ENCODE assay signal across 16 cellular contexts in genomic region chr2:61948661-61949457, GRCh38. TPM values are rescaled to one million over a fixed set of nuclear protein-coding genes. Genes with fewer than 3 reads are reported as not detected.
DNase-seq lines count a peak whose midpoint lies in the region; FAIRE-seq and TF ChIP-seq lines count a peak whose summit lies in the region.
"Had no signal": no experiment of that assay in that cellular context is flagged by ENCODE, and none has a peak within 500 bp of the region (broad histone marks: within the 10 kb centered on the region; RNA-seq: fewer than 3 reads in every experiment).

No MANE protein-coding gene starts in this region.

- no peaks in the 10 kb centered on the region for H3K4me1 ChIP-seq in A673 (ENCODE audit: insufficient read depth, low read length, poor library complexity, severe bottlenecking)
- H3K4me1 ChIP-seq in HAP-1 = peaks cover 40% of the 10 kb centered on the region

- peaks cover 19% of the 10 kb centered on the region for H3K36me3 Mint-ChIP-seq in nephron (ENCODE audit: low read depth)

- H3K27me3 ChIP-seq in A673 (replicated peaks; ENCODE audit: insufficient read depth, low read depth, low read length, poor library complexity) (no peaks in the 10 kb centered on the region), HAP-1 (ENCODE audit: low read depth) (no peaks in the 10 kb centered on the region)

- no peak overlapping the region for H3K27ac ChIP-seq in A673 (ENCODE audit: low read depth, low read length, poor library complexity, severe bottlenecking)
- peak overlapping the region; percentile 64 to 80 for H3K27ac ChIP-seq in coronary artery

- FAIRE-seq in frontal cortex (lab: Jason Lieb, UNC) = no peak
- FAIRE-seq: islet of Langerhans had no signal

- no peaks in the 10 kb centered on the region for H3K36me3 ChIP-seq in A673 (ENCODE audit: insufficient read depth, low read length, poor library complexity, severe bottlenecking)
- no peaks in the 10 kb centered on the region for H3K36me3 ChIP-seq in HAP-1 (replicated peaks)

- TF ChIP-seq CTCF in A673 (conservative IDR thresholded peaks at IDR 0.05; ENCODE audit: low read depth, low read length) = no peak
- no peak for TF ChIP-seq CTCF in coronary artery (IDR thresholded peaks at IDR 0.05)
- no peak for TF ChIP-seq CTCF in nephron (IDR thresholded peaks at IDR 0.05; ENCODE audit: unreplicated experiment in 3 of 3)
- TF ChIP-seq CTCF in GM20000 (IDR thresholded peaks at IDR 0.05; ENCODE audit: extremely low read depth, missing control alignments) = no peak

- no TSS peak for BruUV-seq in A673 (replicated peaks; lab: Mats Ljungman, UMichigan)

- peaks cover 44% of the 10 kb centered on the region for H3K4me1 Mint-ChIP-seq in nephron

- in situ Hi-C loops in HAP-1 (cut with MboI; ENCODE audit: low sequenced_read_pairs) = no loop called here

- H3K9me3 ChIP-seq in A673 (ENCODE audit: low read depth, low read length, poor library complexity, severe bottlenecking) = no peaks in the 10 kb centered on the region
- peaks cover 6% of the 10 kb centered on the region for H3K9me3 ChIP-seq in HAP-1

- H3K4me3 Mint-ChIP-seq in nephron = no peak overlapping the region
- H3K4me3 Mint-ChIP-seq: stimulated activated naive CD8-positive, alpha-beta T cell treated with anti-CD3 and anti-CD28 coated beads, Interleukin-15, Interleukin-2, amounts not matched to agents 100 ng/mL and 50 ng/mL, for 24 hours; T-helper 17 cell had no signal

- no peaks in the 10 kb centered on the region for H3K27me3 Mint-ChIP-seq in nephron (ENCODE audit: low read depth)
- H3K27me3 Mint-ChIP-seq: stimulated activated naive CD8-positive, alpha-beta T cell treated with anti-CD3 and anti-CD28 coated beads, Interleukin-15, Interleukin-2, amounts not matched to agents 100 ng/mL and 50 ng/mL, for 24 hours; T-helper 17 cell had no signal

- H3K4me3 ChIP-seq in A673 (ENCODE audit: low read depth, low read length, poor library complexity, severe bottlenecking) (no peak overlapping the region), HAP-1 (no peak overlapping the region), coronary artery (no peak overlapping the region)

- peak overlapping the region; percentile 41 to 69 (median 62) for H3K27ac Mint-ChIP-seq in nephron
- H3K27ac Mint-ChIP-seq: stimulated activated naive CD8-positive, alpha-beta T cell treated with anti-CD3 and anti-CD28 coated beads, Interleukin-15, Interleukin-2, amounts not matched to agents 100 ng/mL and 50 ng/mL, for 24 hours; T-helper 17 cell had no signal

- intact Hi-C loops in A673 (cut with micrococcal nuclease; ENCODE audit: unreplicated experiment) = no loop called here

- POLR2A ChIA-PET in A673 (lab: Charles Lee; ENCODE audit: low non-redundant PET) = no interaction called here

- peaks cover 7% of the 10 kb centered on the region for H3K9me3 Mint-ChIP-seq in nephron

- DNase-seq in A673 (ENCODE audit: low spot score) = peak; percentile 24
- DNase-seq in HAP-1 (ENCODE audit: low spot score in 2 of 2) = peak; percentile 41 to 46
- DNase-seq in coronary artery (ENCODE audit: low spot score) = no peak
- no peak for DNase-seq in T-helper 2 cell
- no peak for DNase-seq in frontal cortex (ENCODE audit: low spot score in 2 of 2)
- DNase-seq in SW 1271 (lab: John Stamatoyannopoulos, UW) = no peak
- DNase-seq in GM20000 (ENCODE audit: low spot score) = no peak
- DNase-seq: activated gamma-delta T cell, glutamatergic neuron, NCI-H2081 treated with DMSO at 0.1 percent for 48 hours, NCI-H524, SHP77 treated with DMSO at 0.1 percent for 48 hours, T-helper 17 cell had no signal

- CTCF ChIA-PET in A673 (lab: Charles Lee) = no interaction called here

RNA-seq across cellular contexts. Expression of gene COMMD1, which starts 43.4 kb away (rescaled TPM):
- total RNA-seq in A673 (2021) (35.0 and 41.4 TPM in 2 replicates), frontal cortex (40.8 TPM)

Comparison
In these comparisons a context has a peak if more than half of its experiments do, and no peak if none do; other contexts are left out.
1. DNase-seq: peak in A673 (single experiment) and HAP-1 (2 of 2); none in coronary artery (single experiment), T-helper 2 cell (0 of 5), frontal cortex (0 of 2), SW 1271 (0 of 2) and GM20000 (single experiment).